ENCODE assay signal across 11 cellular contexts in the genomic region with DNA sequence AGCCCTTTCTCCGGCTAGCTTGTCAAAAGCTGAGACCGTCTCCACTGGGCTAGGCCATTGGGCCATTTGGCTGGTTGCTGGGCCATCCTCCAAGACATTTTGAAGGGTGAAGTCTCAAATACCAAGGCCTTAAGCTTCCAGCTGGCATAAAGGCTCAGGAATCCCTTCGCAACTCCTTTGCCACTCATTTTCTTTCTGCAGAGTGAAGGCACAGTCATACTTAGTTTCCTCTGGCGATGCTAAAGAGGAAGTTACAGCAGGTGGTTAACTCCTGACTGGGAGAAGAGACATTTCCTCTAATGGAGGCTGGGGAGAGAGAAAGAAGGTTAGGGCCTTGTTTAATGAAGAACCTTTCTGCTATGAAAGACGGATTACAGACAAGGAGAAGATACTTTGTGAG. TPM values are rescaled to one million over a fixed set of nuclear protein-coding genes. Genes with fewer than 3 reads are reported as not detected.
DNase-seq lines count a peak whose midpoint lies in the region; ATAC-seq and TF ChIP-seq lines count a peak whose summit lies in the region.
"Had no signal": no experiment of that assay in that cellular context is flagged by ENCODE, and none has a peak within 500 bp of the region (broad histone marks: within the 10 kb centered on the region; RNA-seq: fewer than 3 reads in every experiment).

No MANE protein-coding gene starts in this region.

- POLR2A ChIA-PET in T-cell (lab: Charles Lee): no interaction called here

- peak overlapping the region in 3 of 4 donors; percentile 5 to 88 (median 59) for H3K4me3 Mint-ChIP-seq in IgD-negative memory B cell
- no peak overlapping the region for H3K4me3 Mint-ChIP-seq in T-cell

- no peaks in the 10 kb centered on the region for H3K9me3 Mint-ChIP-seq in IgD-negative memory B cell
- H3K9me3 Mint-ChIP-seq in T-cell: no peaks in the 10 kb centered on the region

- CTCF ChIA-PET in T-cell (lab: Charles Lee): no interaction called here

- no peak for TF ChIP-seq CTCF in spleen (IDR thresholded peaks at IDR 0.05 in 8 of 11, conservative IDR thresholded peaks at IDR 0.05 in 3 of 11)
- no peak for TF ChIP-seq CTCF in omental fat pad (IDR thresholded peaks at IDR 0.05)

- H3K27ac Mint-ChIP-seq in IgD-negative memory B cell (peak overlapping the region; percentile 86 to 93 (median 86)), T-cell (peak overlapping the region in 1 of 2 donors; percentile 49)

- H3K4me1 ChIP-seq in spleen: peaks cover 7 to 73% (median 45%) of the 10 kb centered on the region in 6 donors

- H3K4me1 Mint-ChIP-seq in IgD-negative memory B cell (peaks cover 27 to 39% (median 32%) of the 10 kb centered on the region in 3 donors), T-cell (peaks cover 35 to 56% (median 41%) of the 10 kb centered on the region in 3 donors)

- H3K27me3 Mint-ChIP-seq in IgD-negative memory B cell: peaks cover 2% of the 10 kb centered on the region
- no peaks in the 10 kb centered on the region for H3K27me3 Mint-ChIP-seq in T-cell

- intact Hi-C loops in spleen (cut with DNase I; ENCODE audit: low total_unique reads): no loop called here

- ATAC-seq in GM19025 (IDR thresholded peaks at IDR 0.05; ENCODE audit: low read depth, unreplicated experiment) (peak; percentile 30), T-cell (replicated peaks in 1 of 4) (no peak), HG03039 (IDR thresholded peaks at IDR 0.05; ENCODE audit: unreplicated experiment) (no peak), omental fat pad (ENCODE audit: low FRiP score) (no peak)
- ATAC-seq: mucosa of descending colon had no signal

- no peaks in the 10 kb centered on the region for H3K9me3 ChIP-seq in spleen
- H3K9me3 ChIP-seq: mucosa of descending colon had no signal

- peak overlapping the region in 5 of 8 donors; percentile 25 to 97 (median 47) for H3K27ac ChIP-seq in spleen

- H3K27me3 ChIP-seq in spleen (replicated peaks in 1 of 7): no peaks in the 10 kb centered on the region

- DNase-seq in UCSD-AML1 (lab: John Stamatoyannopoulos, UW; ENCODE audit: unreplicated experiment) (peak; percentile 12), spleen (no peak), T-cell (no peak), omental fat pad (ENCODE audit: low spot score) (no peak)
- DNase-seq: activated CD4-positive, alpha-beta T cell treated with anti-CD3 and anti-CD28 coated beads, Interleukin-2, amount 50 U/mL, for 48 hours; HCEC 1CT; mucosa of descending colon; Right ventricle myocardium superior had no signal

- H3K4me3 ChIP-seq in spleen: no peak overlapping the region
- H3K4me3 ChIP-seq: mucosa of descending colon had no signal

- WGBS in spleen, 5 donors: 35 to 48% (median 44%) methylated on average over 5 of the region's 5 CpGs

- peaks cover 4% of the 10 kb centered on the region for H3K36me3 Mint-ChIP-seq in IgD-negative memory B cell
- no peaks in the 10 kb centered on the region for H3K36me3 Mint-ChIP-seq in T-cell

- no peak for TF ChIP-seq POLR2A in spleen (IDR thresholded peaks at IDR 0.05)

- no peaks in the 10 kb centered on the region for H3K36me3 ChIP-seq in spleen

RNA-seq across cellular contexts. Expression of a gene that starts 4.8 kb away (rescaled TPM):
- 118 TPM for polyA plus RNA-seq in IgD-negative memory B cell
- 100 to 1,000 TPM in 6 of 7 donors, 10 to 100 TPM in 1; 99.3 to 126 (median 114) TPM for total RNA-seq in spleen
- 10 to 100 TPM; 47.9 to 75.7 (median 55.0) TPM for polyA plus RNA-seq in spleen
- 100 to 1,000 TPM in 3 of 5 donors, 10 to 100 TPM in 2; 64.0 to 110 (median 101) TPM for total RNA-seq in T-cell
- total RNA-seq in omental fat pad: 10 to 100 TPM; 40.6 to 55.7 (median 49.3) TPM

RNA-seq across cellular contexts. Expression of a gene that starts 15.3 kb away (rescaled TPM):
- polyA plus RNA-seq in IgD-negative memory B cell: 5.1 TPM
- 1 to 10 TPM; 2.2 to 5.7 (median 4.5) TPM for total RNA-seq in spleen
- 1 to 10 TPM; 2.0 to 2.9 (median 2.6) TPM for polyA plus RNA-seq in spleen
- total RNA-seq in T-cell: 1 to 10 TPM; 1.9 to 8.6 (median 6.3) TPM
- 1 to 10 TPM in 3 of 4 donors, under 1 TPM in 1; 0.72 to 4.4 (median 1.4) TPM for total RNA-seq in omental fat pad

RNA-seq across cellular contexts. Expression of a gene that starts 22.4 kb away (rescaled TPM):
- polyA plus RNA-seq in IgD-negative memory B cell: not detected
- total RNA-seq in spleen: 100 to 1,000 TPM in 3 of 7 donors, 10 to 100 TPM in 4; 39.7 to 117 (median 83.6) TPM
- polyA plus RNA-seq in spleen: 100 to 1,000 TPM; 165 to 292 (median 176) TPM
- total RNA-seq in T-cell: 1 to 10 TPM in 3 of 5 donors, not detected in 2; 2.7 to 3.2 (median 2.7) TPM
- total RNA-seq in omental fat pad: 100 to 1,000 TPM in 3 of 4 donors, 10 to 100 TPM in 1; 93.9 to 433 (median 218) TPM

RNA-seq across cellular contexts. Expression of a gene that starts 40.5 kb away (rescaled TPM):
- polyA plus RNA-seq in IgD-negative memory B cell: 5.2 TPM
- 10 to 100 TPM in 4 of 7 donors, 1 to 10 TPM in 3; 6.6 to 18.6 (median 10.8) TPM for total RNA-seq in spleen
- 1 to 10 TPM in 2 of 3 donors, under 1 TPM in 1; 0.78 to 2.6 (median 1.6) TPM for polyA plus RNA-seq in spleen
- total RNA-seq in T-cell: 10 to 100 TPM in 4 of 5 donors, 1 to 10 TPM in 1; 9.2 to 14.6 (median 12.4) TPM
- 10 to 100 TPM in 1 of 4 donors, 1 to 10 TPM in 3; 1.1 to 12.9 (median 4.9) TPM for total RNA-seq in omental fat pad

RNA-seq across cellular contexts. Expression of a gene that starts 40.7 kb away (rescaled TPM):
- polyA plus RNA-seq in IgD-negative memory B cell (29.1 TPM), spleen (10 to 100 TPM in 1 of 3 donors, 1 to 10 TPM in 2; 4.2 to 12.0 (median 7.3) TPM)
- total RNA-seq in spleen (10 to 100 TPM in 5 of 7 donors, 1 to 10 TPM in 2; 7.4 to 21.7 (median 14.3) TPM), T-cell (10 to 100 TPM in 4 of 5 donors, 1 to 10 TPM in 1; 8.8 to 21.4 (median 16.6) TPM), omental fat pad (10 to 100 TPM in 1 of 4 donors, 1 to 10 TPM in 3; 3.2 to 13.4 (median 8.6) TPM)

Comparison
In these comparisons a context has a peak if more than half of its experiments do, and no peak if none do; other contexts are left out.
1. H3K4me3 Mint-ChIP-seq: peak in IgD-negative memory B cell (3 of 4); none in T-cell (0 of 3).
2. RNA of a gene that starts 22.4 kb away (total RNA-seq): 93.9 to 433 TPM in omental fat pad and 39.7 to 117 TPM in spleen; 2.7 to 3.2 TPM in T-cell; every median in the first group is over 4 times any median in the second.